ENCODE assay signal across 14 cellular contexts in the genomic region with DNA sequence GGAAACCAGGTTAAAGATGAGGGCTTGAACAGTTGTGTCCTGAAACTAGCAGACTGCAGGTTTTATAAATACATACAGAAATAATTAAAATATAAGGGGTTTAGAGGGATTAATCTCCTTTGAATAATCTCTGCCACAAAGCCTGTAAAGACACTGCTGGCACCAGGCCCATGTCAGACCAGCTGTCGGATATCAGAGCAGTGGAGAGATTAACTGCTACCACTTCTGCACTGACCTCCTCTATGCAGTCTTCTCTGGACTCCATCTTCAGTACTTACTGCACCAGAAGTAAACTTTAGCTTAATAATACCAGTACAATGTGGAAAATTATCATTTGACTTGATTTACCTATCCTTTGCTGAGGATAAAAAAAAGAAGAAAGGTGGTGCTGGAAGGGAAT.
DNase-seq lines count a peak whose midpoint lies in the region; ATAC-seq and TF ChIP-seq lines count a peak whose summit lies in the region.
"Had no signal": no experiment of that assay in that cellular context is flagged by ENCODE, and none has a peak within 500 bp of the region (broad histone marks: within the 10 kb centered on the region; RNA-seq: fewer than 3 reads in every experiment).

No MANE protein-coding gene starts in this region.

- no peak for ATAC-seq in mucosa of descending colon
- ATAC-seq in HG02973 (IDR thresholded peaks at IDR 0.05; ENCODE audit: unreplicated experiment) = no peak
- ATAC-seq: HCT116, T-helper 17 cell had no signal

- H3K36me3 ChIP-seq in mucosa of descending colon (ENCODE audit: low read depth) = no peaks in the 10 kb centered on the region
- H3K36me3 ChIP-seq: uterus had no signal

- H3K4me3 ChIP-seq in mucosa of descending colon = no peak overlapping the region
- H3K4me3 ChIP-seq: skin epidermis, uterus had no signal

- DNase-seq in G401 (ENCODE audit: low spot score) (peak; percentile 75), NCI-H524 (lab: John Stamatoyannopoulos, UW) (peak; percentile 81 to 97), cerebellar cortex (ENCODE audit: low spot score) (peak; percentile 67), mucosa of descending colon (peak in 2 of 3 donors; percentile 24 to 31), activated gamma-delta T cell (lab: John Stamatoyannopoulos, UW) (no peak), NOMO-1 treated with dmso at 0.1 percent for 144 hours (lab: John Stamatoyannopoulos, UW; ENCODE audit: unreplicated experiment) (no peak), germinal center (ENCODE audit: low spot score) (no peak)
- DNase-seq: CD4-positive, CD25-positive, alpha-beta regulatory T cell; effector CD8-positive, alpha-beta T cell; T-helper 17 cell; uterus had no signal

- in situ Hi-C loops in G401 (cut with HindIII; ENCODE audit: low sequenced_read_pairs) = no loop called here

- H3K4me1 ChIP-seq in mucosa of descending colon (ENCODE audit: low read depth) = no peaks in the 10 kb centered on the region
- H3K4me1 ChIP-seq: uterus had no signal

- intact Hi-C loops in mucosa of descending colon (cut with DNase I, micrococcal nuclease) = no loop called here

- no peak for TF ChIP-seq CTCF in mucosa of descending colon (IDR thresholded peaks at IDR 0.05)

- H3K9me3 ChIP-seq in mucosa of descending colon = no peaks in the 10 kb centered on the region
- H3K9me3 ChIP-seq: uterus had no signal

Comparison
In these comparisons a context has a peak if more than half of its experiments do, and no peak if none do; other contexts are left out.
1. DNase-seq: peak in G401 (single experiment), NCI-H524 (2 of 2), cerebellar cortex (single experiment) and mucosa of descending colon (2 of 3); none in activated gamma-delta T cell (single experiment), NOMO-1 treated with dmso at 0.1 percent for 144 hours (single experiment) and germinal center (single experiment).